8 cellular contexts compared by ENCODE assay signal in genomic region chr3:48301020-48301813, GRCh38. TPM values are rescaled to one million over a fixed set of nuclear protein-coding genes. Genes with fewer than 3 reads are reported as not detected.
DNase-seq lines count a peak whose midpoint lies in the region; TF ChIP-seq lines count a peak whose summit lies in the region.

Gene NME6 (minus strand): TSS chr3:48301367.

- CTCF ChIA-PET in HEK293 (lab: Yijun Ruan, JAX), result interaction anchor here (1.8 kb wide), 1 partner anchor 135 kb away, joined by 9 read pairs; no protein-coding TSS in a partner anchor

- peak within 1 kb of the TSS; percentile 71 for H2BK5ac ChIP-seq in neuronal stem cell (ENCODE audit: low read length)

- H3K9ac ChIP-seq in neuronal stem cell (ENCODE audit: low read depth, low read length, poor library complexity) (peak within 1 kb of the TSS; percentile 96), subcutaneous abdominal adipose tissue (ENCODE audit: low read length in 5 of 5) (peak within 1 kb of the TSS; percentile 84 to 93 (median 91))

- H3K23ac ChIP-seq in neuronal stem cell (ENCODE audit: low read depth, low read length, poor library complexity), result peak within 1 kb of the TSS; percentile 83

- H3K27ac ChIP-seq in HEK293 (ENCODE audit: extremely low read depth, low read depth, low read length), result peak within 1 kb of the TSS; percentile 81
- H3K27ac ChIP-seq in neuronal stem cell (replicated peaks; ENCODE audit: low read length), result peak within 1 kb of the TSS; percentile 88
- peak within 1 kb of the TSS; percentile 87 for H3K27ac ChIP-seq in subcutaneous abdominal adipose tissue (ENCODE audit: low read depth, low read length)

- H2BK12ac ChIP-seq in neuronal stem cell (ENCODE audit: low read length), result peak within 1 kb of the TSS; percentile 12

- H3K4me3 ChIP-seq in HEK293 (ENCODE audit: low read depth, low read length), result peak within 1 kb of the TSS; percentile 97
- peak within 1 kb of the TSS; percentile 66 to 94 for H3K4me3 ChIP-seq in neuronal stem cell (ENCODE audit: low read length in 2 of 2)
- peak within 1 kb of the TSS; percentile 78 to 91 (median 87) for H3K4me3 ChIP-seq in subcutaneous abdominal adipose tissue (ENCODE audit: low read depth in 1 of 5, low read length in 5 of 5)

- peak within 1 kb of the TSS; percentile 85 for H3K4me2 ChIP-seq in neuronal stem cell (ENCODE audit: insufficient read depth, low read length, poor library complexity, severe bottlenecking)

- TF ChIP-seq CTCF in HEK293 (tag by site-specific recombination; IDR thresholded peaks at IDR 0.05), result no peak

- in situ Hi-C loops in SK-MEL-5 (cut with HindIII; ENCODE audit: low pct_unique_long_range_greater_than_20kb, low sequenced_read_pairs), result no loop called here

- no peaks in the 10 kb centered on the region for H3K9me3 ChIP-seq in HEK293 (ENCODE audit: control insufficient read depth, insufficient read depth, low read depth, low read length)
- H3K9me3 ChIP-seq in neuronal stem cell (replicated peaks in 1 of 2; ENCODE audit: control insufficient read depth in 2 of 2, insufficient read depth in 1 of 2, low read depth in 1 of 2, low read length in 2 of 2), result peaks cover 2 to 7% of the 10 kb centered on the region in 2 donors
- no peaks in the 10 kb centered on the region for H3K9me3 ChIP-seq in subcutaneous abdominal adipose tissue (ENCODE audit: control insufficient read depth in 5 of 5, low read length in 5 of 5)

- DNase-seq in ELR (ENCODE audit: low read depth) (peak; percentile 92), NAMALWA (ENCODE audit: low spot score) (peak; percentile 80), SK-MEL-5 (ENCODE audit: low read depth, low spot score) (peak; percentile 88), foreskin melanocyte (peak; percentile 85), neuronal stem cell (ENCODE audit: low spot score) (peak; percentile 85)
- DNase-seq in activated naive CD4-positive, alpha-beta T cell treated with Interleukin-2 at 50 U/mL for 16 hours, result peak; percentile 94

- H3K36me3 ChIP-seq in HEK293 (ENCODE audit: control insufficient read depth in 2 of 2, insufficient read depth in 1 of 2, low read length in 2 of 2) (peaks cover 0 to 26% of the 10 kb centered on the region in 2 experiments; a peak in 1 of 3 replicates), neuronal stem cell (replicated peaks in 1 of 2; ENCODE audit: control insufficient read depth in 2 of 2, insufficient read depth in 2 of 2, low read length in 2 of 2) (peaks cover 7 to 33% of the 10 kb centered on the region in 2 donors), subcutaneous abdominal adipose tissue (ENCODE audit: control insufficient read depth in 5 of 5, insufficient read depth in 5 of 5, low read length in 5 of 5) (peaks cover 6 to 22% (median 18%) of the 10 kb centered on the region in 5 donors)

- POLR2A ChIA-PET in HEK293 (lab: Yijun Ruan, JAX), result interaction anchor here (0.7 kb wide), 1 partner anchor 60 kb away, joined by 3 read pairs; the partner anchor contains the start of gene ZNF589

- no peak within 1 kb of the TSS for H3K4ac ChIP-seq in neuronal stem cell (ENCODE audit: low read length)

- H4K91ac ChIP-seq in neuronal stem cell (ENCODE audit: low read depth, low read length, poor library complexity), result no peak within 1 kb of the TSS

- no CpG with 5 or more reads among the region's 70 CpGs for WGBS in neuronal stem cell (ENCODE audit: extremely low coverage in 2 of 2, insufficient read length in 2 of 2, insufficient replicate concordance in 1 of 2), 2 donors

- H2AFZ ChIP-seq in neuronal stem cell (ENCODE audit: low read length), result peak within 1 kb of the TSS; percentile 98

- H2BK15ac ChIP-seq in neuronal stem cell (ENCODE audit: low read length), result no peak within 1 kb of the TSS

- H3K4me1 ChIP-seq in HEK293 (ENCODE audit: control insufficient read depth, insufficient read depth, low read length) (no peaks in the 10 kb centered on the region), neuronal stem cell (ENCODE audit: control insufficient read depth in 2 of 2, insufficient read depth in 1 of 2, low read depth in 1 of 2, low read length in 2 of 2) (peaks cover 3% of the 10 kb centered on the region in 2 donors), subcutaneous abdominal adipose tissue (ENCODE audit: control insufficient read depth in 5 of 5, insufficient read depth in 5 of 5, low read length in 5 of 5) (peaks cover 3 to 24% (median 14%) of the 10 kb centered on the region in 5 donors)

- peaks cover 2% of the 10 kb centered on the region for H3K79me1 ChIP-seq in neuronal stem cell (ENCODE audit: low read depth, low read length)

- peak within 1 kb of the TSS; percentile 100 for H3K18ac ChIP-seq in neuronal stem cell (ENCODE audit: low read length)

- H2BK120ac ChIP-seq in neuronal stem cell (ENCODE audit: low read depth, low read length), result no peak within 1 kb of the TSS

- peak within 1 kb of the TSS; percentile 6 for H2AK5ac ChIP-seq in neuronal stem cell (ENCODE audit: low read depth, low read length)

- peak within 1 kb of the TSS; percentile 85 for H3K14ac ChIP-seq in neuronal stem cell (ENCODE audit: low read length)

- peak within 1 kb of the TSS; percentile 94 for H4K8ac ChIP-seq in neuronal stem cell (ENCODE audit: low read depth, low read length)

- H3K27me3 ChIP-seq in neuronal stem cell (ENCODE audit: control insufficient read depth in 3 of 3, insufficient read depth in 3 of 3, low read depth in 1 of 3, low read length in 3 of 3) (no peaks in the 10 kb centered on the region), subcutaneous abdominal adipose tissue (ENCODE audit: control insufficient read depth in 5 of 5, insufficient read depth in 4 of 5, low read length in 5 of 5) (no peaks in the 10 kb centered on the region)

TF ChIP-seq in HEK293, 187 proteins besides CTCF, POLR2A, EP300 and RAD21 (continues in another document):
- TF ChIP-seq ZNF580 (tag by site-specific recombination; IDR thresholded peaks at IDR 0.05), result 0 out of 2 replicates have a peak, but pooled peaks have one; percentile 23
- TF ChIP-seq KLF8 (tag by site-specific recombination; IDR thresholded peaks at IDR 0.05), result peak; percentile 80; the same call in 1 of the 2 replicates
- TF ChIP-seq ZNF155 (tag by site-specific recombination; IDR thresholded peaks at IDR 0.05), result no peak
- TF ChIP-seq SP7 (tag by site-specific recombination; IDR thresholded peaks at IDR 0.05), result peak; percentile 55; the same call in 1 of the 2 replicates
- peak; percentile 87 for TF ChIP-seq GLIS2 (tag by site-specific recombination; IDR thresholded peaks at IDR 0.05)
- no peak for TF ChIP-seq MYNN (tag by site-specific recombination; IDR thresholded peaks at IDR 0.05; ENCODE audit: borderline replicate concordance)
- TF ChIP-seq ZNF514 (tag by site-specific recombination; IDR thresholded peaks at IDR 0.05), result no peak
- TF ChIP-seq PRDM4 (tag by site-specific recombination; IDR thresholded peaks at IDR 0.05), result no peak
- TF ChIP-seq HIC1 (tag by site-specific recombination; IDR thresholded peaks at IDR 0.05), result peak; percentile 13; the same call in 1 of the 2 replicates

RNA-seq across cellular contexts. Expression of gene NME6, which starts in this region (rescaled TPM):
- total RNA-seq in SK-MEL-5 (2014; rRNA removed; shearing (Covaris generic)), result 25.5 and 32.7 TPM in 2 replicates
- polyA plus RNA-seq in SK-MEL-5 (2015; cell fraction: cytosol; rRNA removed), result 27.2 and 40.3 TPM in 2 replicates
- 24.4 and 25.0 TPM in 2 replicates for polyA plus RNA-seq in SK-MEL-5 (2015; cell fraction: nucleus; rRNA removed)
- 11.8 TPM for polyA plus RNA-seq in neuronal stem cell (2013, experiment 1 of 2)
- 12.5 TPM for polyA plus RNA-seq in neuronal stem cell (2013, experiment 2 of 2)

Comparison
In these comparisons a context has a peak if more than half of its experiments do, and no peak if none do; other contexts are left out.
1. Peak in every context shown above with its lines: DNase-seq, H3K4me3 ChIP-seq and H3K27ac ChIP-seq.